ENCODE assay signal across 14 cellular contexts in the genomic region with DNA sequence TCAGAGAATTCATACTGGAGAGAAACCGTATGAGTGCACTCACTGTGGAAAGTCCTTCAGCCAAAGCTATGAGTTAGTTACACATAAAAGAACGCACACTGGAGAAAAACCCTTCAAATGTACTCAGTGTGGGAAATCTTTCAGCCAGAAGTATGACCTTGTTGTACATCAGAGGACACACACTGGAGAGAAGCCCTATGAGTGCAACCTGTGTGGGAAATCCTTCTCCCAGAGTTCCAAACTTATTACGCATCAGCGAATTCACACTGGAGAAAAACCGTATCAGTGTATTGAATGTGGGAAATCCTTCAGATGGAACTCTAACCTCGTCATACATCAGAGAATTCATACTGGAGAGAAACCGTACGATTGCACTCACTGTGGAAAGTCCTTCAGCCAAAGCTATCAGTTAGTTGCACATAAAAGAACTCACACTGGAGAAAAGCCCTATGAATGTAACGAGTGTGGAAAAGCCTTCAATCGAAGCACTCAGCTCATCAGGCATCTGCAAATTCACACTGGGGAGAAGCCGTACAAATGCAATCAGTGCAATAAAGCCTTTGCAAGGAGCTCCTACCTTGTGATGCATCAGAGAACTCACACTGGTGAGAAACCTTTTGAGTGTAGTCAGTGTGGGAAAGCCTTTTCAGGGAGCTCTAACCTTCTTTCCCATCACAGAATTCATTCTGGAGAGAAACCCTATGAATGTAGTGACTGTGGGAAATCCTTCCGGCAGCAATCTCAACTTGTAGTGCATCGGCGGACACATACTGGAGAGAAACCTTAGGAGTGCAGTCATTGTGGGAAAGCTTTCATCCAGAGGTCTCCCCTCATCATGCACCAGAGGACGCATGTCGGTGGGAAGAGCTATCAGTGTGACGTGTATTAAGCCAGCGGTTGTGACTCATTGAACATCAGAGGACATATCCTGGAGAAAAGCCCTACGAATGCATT. TPM values are rescaled to one million over a fixed set of nuclear protein-coding genes. Genes with fewer than 3 reads are reported as not detected.
DNase-seq lines count a peak whose midpoint lies in the region; ATAC-seq and TF ChIP-seq lines count a peak whose summit lies in the region.
"Had no signal": no experiment of that assay in that cellular context is flagged by ENCODE, and none has a peak within 500 bp of the region (broad histone marks: within the 10 kb centered on the region; RNA-seq: fewer than 3 reads in every experiment).

No MANE protein-coding gene starts in this region.

- in situ Hi-C loops in mammary epithelial cell (cut with MboI; ENCODE audit: low sequenced_read_pairs in 2 of 2), result no loop called here

- dilution Hi-C loops in mammary epithelial cell (cut with HindIII; ENCODE audit: low sequenced_read_pairs), result loop anchor here (5.0 kb wide), 1 partner anchor 35 kb away; a partner anchor contains a TSS

- POLR2A ChIA-PET in MCF 10A (lab: Yijun Ruan, JAX), result interaction anchor here (1.0 to 1.1 kb wide), 3 partner anchors 11 to 16 kb away, joined by 3 to 5 read pairs (median 5); a partner anchor contains a TSS

- no peaks in the 10 kb centered on the region for H4K20me1 ChIP-seq in mammary epithelial cell (ENCODE audit: insufficient read depth, low read length)

- H3K36me3 ChIP-seq in mammary epithelial cell (ENCODE audit: insufficient read depth, low read length) (peaks cover 8% of the 10 kb centered on the region), iPS-15b (ENCODE audit: control insufficient read depth, insufficient read depth, low read length) (peaks cover 63% of the 10 kb centered on the region), Peyer's patch (peaks cover 0 to 84% (median 0%) of the 10 kb centered on the region in 3 donors)

- no peak for TF ChIP-seq POLR2A in Peyer's patch (IDR thresholded peaks at IDR 0.05)

- no peak overlapping the region for H3K4me2 ChIP-seq in mammary epithelial cell (ENCODE audit: insufficient read depth, low read depth, low read length)

- CTCF ChIA-PET in mammary epithelial cell (lab: Charles Lee; ENCODE audit: low non-redundant PET) (no interaction called here), MCF 10A (lab: Yijun Ruan, JAX) (interaction anchor here (0.7 to 1.4 kb wide), 3 partner anchors 10 to 12 kb away, joined by 3 to 4 read pairs (median 4); no protein-coding TSS in a partner anchor)

- BruUV-seq in mammary epithelial cell (replicated peaks; lab: Mats Ljungman, UMichigan) (no TSS peak), MCF 10A (replicated peaks; lab: Mats Ljungman, UMichigan) (no TSS peak)

- H3K4me1 ChIP-seq in mammary epithelial cell (ENCODE audit: insufficient read depth, low read length) (no peaks in the 10 kb centered on the region), iPS-15b (ENCODE audit: control insufficient read depth, insufficient read depth, low read length) (no peaks in the 10 kb centered on the region), Peyer's patch (no peaks in the 10 kb centered on the region)
- H3K4me1 ChIP-seq: colonic mucosa had no signal

- H3K36me3 Mint-ChIP-seq in MCF 10A (ENCODE audit: insufficient read depth, unreplicated experiment), result peaks cover 78% of the 10 kb centered on the region

- intact Hi-C loops in mammary epithelial cell (cut with micrococcal nuclease), result no loop called here
- intact Hi-C loops in MCF 10A (cut with micrococcal nuclease), result no loop called here

- H3K9ac ChIP-seq in mammary epithelial cell (ENCODE audit: insufficient read depth, low read length) (no peak overlapping the region), iPS-15b (ENCODE audit: low read depth, low read length) (no peak overlapping the region)

- DNase-seq in mammary epithelial cell, result peak; percentile 6
- DNase-seq in MCF 10A (ENCODE audit: unreplicated experiment), result no peak
- DNase-seq in RPMI7951 (ENCODE audit: low read depth), result peak; percentile 32
- DNase-seq in NCI-H524 treated with DMSO at 0.1 percent for 48 hours (lab: John Stamatoyannopoulos, UW), result no peak
- DNase-seq in Peyer's patch, result no peak
- DNase-seq: activated CD8-positive, alpha-beta memory T cell treated with anti-CD3 and anti-CD28 coated beads for 24 hours; activated naive CD4-positive, alpha-beta T cell treated with anti-CD3 and anti-CD28 coated beads for 36 hours; colonic mucosa; foreskin fibroblast; left colon; nucleus accumbens had no signal

- no peaks in the 10 kb centered on the region for H3K27me3 Mint-ChIP-seq in MCF 10A (ENCODE audit: insufficient read depth, unreplicated experiment)

- H3K9me3 Mint-ChIP-seq in MCF 10A (ENCODE audit: unreplicated experiment), result peaks cover 16% of the 10 kb centered on the region

- no peaks in the 10 kb centered on the region for H3K4me1 Mint-ChIP-seq in MCF 10A (ENCODE audit: insufficient read depth, unreplicated experiment)

- no peak for ATAC-seq in GM21390 (IDR thresholded peaks at IDR 0.05; ENCODE audit: unreplicated experiment)
- ATAC-seq: left colon had no signal

- H3K4me3 ChIP-seq in mammary epithelial cell (replicated peaks in 1 of 3; ENCODE audit: insufficient read depth in 1 of 3, low read depth in 2 of 3, low read length in 3 of 3) (no peak overlapping the region), iPS-15b (ENCODE audit: low read depth, low read length) (peak overlapping the region; percentile 10), Peyer's patch (no peak overlapping the region)
- H3K4me3 ChIP-seq: colonic mucosa had no signal

- H3K27me3 ChIP-seq in mammary epithelial cell (ENCODE audit: insufficient read depth, low read length) (no peaks in the 10 kb centered on the region), iPS-15b (ENCODE audit: control insufficient read depth, insufficient read depth, low read length) (no peaks in the 10 kb centered on the region), Peyer's patch (no peaks in the 10 kb centered on the region)
- H3K27me3 ChIP-seq: colonic mucosa had no signal

- H3K27ac ChIP-seq in mammary epithelial cell (ENCODE audit: insufficient read depth, low read depth, low read length) (no peak overlapping the region), temporal lobe (ENCODE audit: low read depth, low read length) (peak overlapping the region; percentile 40), Peyer's patch (no peak overlapping the region)
- H3K27ac ChIP-seq: colonic mucosa had no signal

- H3K4me3 Mint-ChIP-seq in MCF 10A (ENCODE audit: unreplicated experiment), result no peak overlapping the region
- H3K4me3 Mint-ChIP-seq: activated naive CD4-positive, alpha-beta T cell treated with anti-CD3 and anti-CD28 coated beads for 36 hours had no signal

- peaks cover 3% of the 10 kb centered on the region for H3K79me2 ChIP-seq in mammary epithelial cell (ENCODE audit: insufficient read depth, low read length)

- H3K27ac Mint-ChIP-seq in MCF 10A (ENCODE audit: low read depth, unreplicated experiment), result no peak overlapping the region
- H3K27ac Mint-ChIP-seq: activated naive CD4-positive, alpha-beta T cell treated with anti-CD3 and anti-CD28 coated beads for 36 hours had no signal

- peaks cover 96% of the 10 kb centered on the region for H3K9me3 ChIP-seq in mammary epithelial cell (replicated peaks; ENCODE audit: insufficient read depth, low read length)
- H3K9me3 ChIP-seq in iPS-15b (ENCODE audit: control insufficient read depth, insufficient read depth, low read length), result peaks cover 80% of the 10 kb centered on the region
- peaks cover 4 to 100% (median 61%) of the 10 kb centered on the region in 4 donors for H3K9me3 ChIP-seq in Peyer's patch

- no peak overlapping the region for H2AFZ ChIP-seq in mammary epithelial cell (ENCODE audit: low read depth, low read length)

- WGBS in mammary epithelial cell (ENCODE audit: low coverage, missing lambda C conversion rate), result 97% methylated on average over 19 of the region's 19 CpGs

- TF ChIP-seq CTCF in mammary epithelial cell (conservative IDR thresholded peaks at IDR 0.05 in 1 of 2, IDR thresholded peaks at IDR 0.05 in 1 of 2; ENCODE audit: extremely low read depth in 1 of 2, insufficient read depth in 1 of 2, low read depth in 1 of 2, low read length in 2 of 2) (no peak), MCF 10A (IDR thresholded peaks at IDR 0.05; ENCODE audit: unreplicated experiment) (no peak), Peyer's patch (IDR thresholded peaks at IDR 0.05) (no peak)

RNA-seq across cellular contexts. Expression of a gene that starts 16.5 kb away (rescaled TPM):
- total RNA-seq in mammary epithelial cell, result 10 to 100 TPM in 1 of 2 donors, 1 to 10 TPM in 1; 6.0 to 10.2 TPM
- 2.4 TPM for polyA plus RNA-seq in mammary epithelial cell
- polyA minus RNA-seq in mammary epithelial cell, result 14.1 TPM
- 4.9 and 5.1 TPM in 2 replicates for total RNA-seq in MCF 10A (2022)
- total RNA-seq in RPMI7951 (2014; rRNA removed; shearing (Covaris generic)), result 4.3 and 4.8 TPM in 2 replicates
- 17.9 TPM for total RNA-seq in temporal lobe
- 1 to 10 TPM; 7.0 to 8.9 (median 7.9) TPM for total RNA-seq in Peyer's patch

RNA-seq across cellular contexts. Expression of a gene that starts 33.5 kb away (rescaled TPM):
- total RNA-seq in mammary epithelial cell (10 to 100 TPM; 32.3 to 48.3 TPM), MCF 10A (2022) (39.4 and 42.3 TPM in 2 replicates), temporal lobe (41.6 TPM), Peyer's patch (100 to 1,000 TPM in 1 of 4 donors, 10 to 100 TPM in 3; 21.9 to 158 (median 31.4) TPM)
- polyA plus RNA-seq in mammary epithelial cell, result 38.7 TPM
- 70.3 TPM for polyA minus RNA-seq in mammary epithelial cell
- 43.9 and 57.0 TPM in 2 replicates for total RNA-seq in RPMI7951 (2014; rRNA removed; shearing (Covaris generic))

RNA-seq across cellular contexts. Expression of a gene that starts 42.9 kb away (rescaled TPM):
- total RNA-seq in mammary epithelial cell (10 to 100 TPM; 29.5 to 37.7 TPM), MCF 10A (2022) (63.1 and 64.6 TPM in 2 replicates), temporal lobe (20.2 TPM), Peyer's patch (10 to 100 TPM; 41.3 to 54.2 (median 47.2) TPM)
- polyA plus RNA-seq in mammary epithelial cell, result 41.5 TPM
- polyA minus RNA-seq in mammary epithelial cell, result 20.2 TPM
- total RNA-seq in RPMI7951 (2014; rRNA removed; shearing (Covaris generic)), result 68.7 and 76.6 TPM in 2 replicates

Comparison
In these comparisons a context has a peak if more than half of its experiments do, and no peak if none do; other contexts are left out.
1. DNase-seq: peak in mammary epithelial cell (single experiment) and RPMI7951 (single experiment); none in MCF 10A (single experiment), NCI-H524 treated with DMSO at 0.1 percent for 48 hours (single experiment) and Peyer's patch (0 of 3).